8 cellular contexts compared by ENCODE assay signal in the genomic region with DNA sequence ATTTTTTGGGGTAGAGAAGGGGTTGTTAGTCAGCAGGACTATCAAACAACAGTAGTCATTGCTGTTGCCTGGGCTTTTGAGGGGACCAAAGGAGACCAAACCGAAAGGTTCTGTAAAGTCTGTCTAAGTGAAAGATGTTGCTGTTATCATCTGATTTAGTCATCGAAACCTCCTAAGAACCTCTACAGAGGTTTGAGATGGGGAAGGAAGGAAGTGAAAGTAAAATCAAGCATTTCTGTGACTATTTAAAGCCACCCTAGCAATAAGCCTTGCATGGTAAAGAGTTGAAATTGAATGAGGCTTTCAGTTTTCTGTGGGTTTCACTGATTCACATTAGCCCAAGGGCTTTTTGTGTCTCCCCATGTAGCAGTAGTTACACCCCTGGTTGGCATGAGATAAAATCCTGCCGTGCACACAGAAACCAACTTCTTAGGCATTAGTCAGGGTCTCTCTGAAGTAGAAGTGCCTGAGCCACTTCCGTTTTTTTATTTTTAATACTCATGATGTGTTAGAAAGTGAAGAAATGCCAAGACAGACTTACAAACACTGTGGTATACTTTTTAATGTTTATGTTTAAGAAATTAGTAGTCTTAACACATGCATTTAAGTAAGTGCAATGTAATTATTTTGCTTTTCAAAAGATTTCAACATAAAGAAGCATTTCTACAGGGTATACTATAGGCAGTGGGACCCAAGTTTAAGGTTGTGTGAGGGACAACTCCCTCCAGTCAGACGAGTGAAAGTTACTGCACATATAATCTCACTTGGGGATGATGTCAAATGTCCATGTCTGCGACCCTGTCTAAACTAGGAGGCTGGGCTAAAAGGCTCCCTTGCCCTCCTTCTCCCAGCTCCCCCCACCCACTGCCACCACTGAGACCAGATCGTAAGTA. TPM values are rescaled to one million over a fixed set of nuclear protein-coding genes. Genes with fewer than 3 reads are reported as not detected.
DNase-seq lines count a peak whose midpoint lies in the region; ATAC-seq, FAIRE-seq and TF ChIP-seq lines count a peak whose summit lies in the region.

No MANE protein-coding gene starts in this region.

- intact Hi-C loops in prostate gland (cut with DNase I) = no loop called here

- peak; percentile 22 for DNase-seq in Ammon's horn (ENCODE audit: low spot score)
- DNase-seq in activated CD4-positive, alpha-beta T cell treated with anti-CD3 and anti-CD28 coated beads for 1 hour = peak; percentile 32
- peak; percentile 18 for DNase-seq in effector CD4-positive, alpha-beta T cell
- no peak for DNase-seq in RCC 7860 (ENCODE audit: low spot score)
- no peak for DNase-seq in prostate gland (ENCODE audit: low spot score)

- TF ChIP-seq POLR2A in prostate gland (IDR thresholded peaks at IDR 0.05) = no peak

- H3K4me3 ChIP-seq in skin epidermis (peak overlapping the region in 5 of 7 experiments; percentile 1 to 9 (median 8)), prostate gland (no peak overlapping the region)

- FAIRE-seq in RCC 7860 (lab: Jason Lieb, UNC) = no peak

- H3K36me3 ChIP-seq in prostate gland = no peaks in the 10 kb centered on the region

- WGBS in prostate gland = 80% methylated on average over 7 of the region's 7 CpGs

- H3K9me3 ChIP-seq in prostate gland = no peaks in the 10 kb centered on the region

- H3K4me1 ChIP-seq in prostate gland (replicated peaks) = no peaks in the 10 kb centered on the region

- no peaks in the 10 kb centered on the region for H3K27me3 ChIP-seq in prostate gland (replicated peaks; ENCODE audit: insufficient read depth)

- TF ChIP-seq CTCF in prostate gland (IDR thresholded peaks at IDR 0.05) = no peak

- ATAC-seq in GM19467 (IDR thresholded peaks at IDR 0.05; ENCODE audit: unreplicated experiment) = peak; percentile 98
- ATAC-seq in HG03565 (IDR thresholded peaks at IDR 0.05; ENCODE audit: unreplicated experiment) = peak; percentile 97

- peak overlapping the region in 13 of 21 experiments; percentile 3 to 77 (median 62) for H3K27ac ChIP-seq in skin epidermis
- no peak overlapping the region for H3K27ac ChIP-seq in prostate gland

RNA-seq across cellular contexts. Expression of gene DYRK2, which starts 50.4 kb away (rescaled TPM):
- 10 to 100 TPM; 16.7 to 31.9 TPM for total RNA-seq in prostate gland

Comparison
In these comparisons a context has a peak if more than half of its experiments do, and no peak if none do; other contexts are left out.
1. DNase-seq: peak in Ammon's horn (single experiment), activated CD4-positive, alpha-beta T cell treated with anti-CD3 and anti-CD28 coated beads for 1 hour (single experiment) and effector CD4-positive, alpha-beta T cell (single experiment); none in RCC 7860 (single experiment) and prostate gland (single experiment).
2. H3K27ac ChIP-seq: peak in skin epidermis (13 of 21); none in prostate gland (0 of 2).
3. H3K4me3 ChIP-seq: peak in skin epidermis (5 of 7); none in prostate gland (0 of 2).